In the genomic region with DNA sequence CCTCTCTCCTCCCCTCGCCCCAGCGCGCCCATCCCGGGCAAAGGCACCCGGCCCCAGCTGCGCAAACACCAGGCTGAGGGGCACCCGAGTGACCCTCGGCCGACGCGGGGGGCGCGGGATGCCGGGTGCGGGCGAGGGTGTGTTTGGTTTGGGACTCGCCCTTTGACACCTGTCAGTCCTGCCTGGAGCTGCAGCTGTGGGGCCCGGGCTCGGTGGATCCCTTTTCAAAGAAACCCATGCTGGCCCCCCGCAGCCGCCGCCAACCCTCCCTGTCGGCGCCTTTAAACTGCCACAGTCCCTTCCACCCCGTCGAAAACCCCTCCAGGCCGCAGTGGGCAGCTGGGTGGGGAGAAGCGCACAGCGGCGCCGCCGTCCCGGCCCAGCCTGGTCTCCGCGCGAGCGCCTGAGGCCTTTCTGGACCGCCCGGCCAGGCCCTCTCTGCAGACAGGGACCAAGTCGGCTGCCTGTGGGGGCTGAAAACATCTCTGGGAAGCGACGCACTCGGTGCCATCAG, we compare ENCODE assay signal across 11 cellular contexts. TPM values are rescaled to one million over a fixed set of nuclear protein-coding genes. Genes with fewer than 3 reads are reported as not detected.
"Had no signal": no experiment of that assay in that cellular context is flagged by ENCODE, and none has a peak within 500 bp of the region (broad histone marks: within the 10 kb centered on the region; RNA-seq: fewer than 3 reads in every experiment).

No MANE protein-coding gene starts in this region.

- H3K9me3 ChIP-seq: colonic mucosa, ovary had no signal

- H3K36me3 ChIP-seq: cardiac muscle cell, colonic mucosa, ovary had no signal

- H3K27ac Mint-ChIP-seq: activated T-helper 1 cell treated with anti-CD3 and anti-CD28 coated beads, Interleukin-12 subunit alpha, Interleukin-12 subunit beta, Interleukin-2, Interleukin-4 antibody, amounts not matched to agents 30 ng/mL and 10 ng/mL and 1 ng/mL, durations not matched to agents 14 hours and 24 hours and 36 hours; T-helper 1 cell treated with Interleukin-12 subunit alpha and Interleukin-12 subunit beta and Interleukin-4 antibody, amounts not matched to agents 30 μg/mL and 1 μg/mL, for 36 hours; WTC11 had no signal

- H3K4me3 Mint-ChIP-seq: activated T-helper 1 cell treated with anti-CD3 and anti-CD28 coated beads, Interleukin-12 subunit alpha, Interleukin-12 subunit beta, Interleukin-2, Interleukin-4 antibody, amounts not matched to agents 30 ng/mL and 10 ng/mL and 1 ng/mL, durations not matched to agents 14 hours and 24 hours and 36 hours; WTC11 had no signal

- DNase-seq: activated naive CD4-positive, alpha-beta T cell treated with Interleukin-2 at 50 U/mL for 16 hours; colonic mucosa; effector CD8-positive, alpha-beta T cell; kidney glomerular epithelial cell; ovary; stimulated activated CD4-positive, alpha-beta T cell treated with anti-CD3 and anti-CD28 coated beads, Interleukin-4, amount 100 ng/mL, for 4 hours had no signal

- H3K4me1 ChIP-seq: colonic mucosa had no signal

- H3K27me3 ChIP-seq: ovary had no signal

- H3K9me3 Mint-ChIP-seq: WTC11 had no signal

RNA-seq across cellular contexts. Expression of a gene that starts 5.5 kb away (rescaled TPM):
- total RNA-seq: activated T-helper 1 cell treated with anti-CD3 and anti-CD28 coated beads, Interleukin-12 subunit alpha, Interleukin-12 subunit beta, Interleukin-2, Interleukin-4 antibody, amounts not matched to agents 30 ng/mL and 10 ng/mL and 1 ng/mL, durations not matched to agents 14 hours and 24 hours and 36 hours; cardiac muscle cell; skeletal muscle tissue had no signal
